ENCODE assay signal across 2 cellular contexts in the genomic region with DNA sequence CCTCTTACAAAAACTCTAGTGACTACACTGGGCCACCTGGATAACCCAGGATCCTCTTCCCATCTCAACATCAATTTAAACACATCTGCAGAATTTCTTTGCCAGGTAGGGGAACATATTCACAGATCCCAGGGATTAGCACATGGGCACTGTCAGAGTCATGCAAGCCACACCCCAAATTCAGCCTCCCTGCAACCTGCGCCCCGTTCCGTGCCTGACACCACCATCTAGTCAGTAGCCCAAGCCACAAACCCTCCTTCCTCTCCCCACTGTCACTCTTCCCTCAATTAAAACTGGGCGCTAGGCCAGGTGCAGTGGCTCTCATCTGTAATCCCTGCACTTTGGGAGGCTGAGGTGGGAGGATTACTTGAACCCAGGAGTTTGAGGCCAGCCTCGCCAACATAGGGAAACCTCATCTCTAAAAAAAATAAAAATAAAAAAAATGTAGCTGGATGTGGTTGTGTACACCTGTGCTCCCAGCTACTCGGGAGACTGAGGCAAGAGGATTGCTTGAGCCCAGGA.
TF ChIP-seq lines count a peak whose summit lies in the region.

No MANE protein-coding gene starts in this region.

TF ChIP-seq in WTC11, 78 proteins besides CTCF, POLR2A, EP300 and RAD21:
- TF ChIP-seq NR3C1 (CRISPR knock-in tag; conservative IDR thresholded peaks at IDR 0.05; ENCODE audit: low read depth), result no peak
- TF ChIP-seq, protein P1, sequence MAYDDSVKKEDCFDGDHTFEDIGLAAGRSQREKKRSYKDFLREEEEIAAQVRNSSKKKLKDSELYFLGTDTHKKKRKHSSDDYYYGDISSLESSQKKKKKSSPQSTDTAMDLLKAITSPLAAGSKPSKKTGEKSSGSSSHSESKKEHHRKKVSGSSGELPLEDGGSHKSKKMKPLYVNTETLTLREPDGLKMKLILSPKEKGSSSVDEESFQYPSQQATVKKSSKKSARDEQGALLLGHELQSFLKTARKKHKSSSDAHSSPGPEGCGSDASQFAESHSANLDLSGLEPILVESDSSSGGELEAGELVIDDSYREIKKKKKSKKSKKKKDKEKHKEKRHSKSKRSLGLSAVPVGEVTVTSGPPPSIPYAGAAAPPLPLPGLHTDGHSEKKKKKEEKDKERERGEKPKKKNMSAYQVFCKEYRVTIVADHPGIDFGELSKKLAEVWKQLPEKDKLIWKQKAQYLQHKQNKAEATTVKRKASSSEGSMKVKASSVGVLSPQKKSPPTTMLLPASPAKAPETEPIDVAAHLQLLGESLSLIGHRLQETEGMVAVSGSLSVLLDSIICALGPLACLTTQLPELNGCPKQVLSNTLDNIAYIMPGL (CRISPR knock-in tag; IDR thresholded peaks at IDR 0.05), result no peak
- no peak for TF ChIP-seq IRF2 (CRISPR knock-in tag; IDR thresholded peaks at IDR 0.05; ENCODE audit: borderline replicate concordance, low read depth)
- TF ChIP-seq FOXJ3 (CRISPR knock-in tag; IDR thresholded peaks at IDR 0.05; ENCODE audit: borderline replicate concordance), result no peak
- TF ChIP-seq NFATC4 (CRISPR knock-in tag; IDR thresholded peaks at IDR 0.05), result no peak
- no peak for TF ChIP-seq NR1H2 (CRISPR knock-in tag; IDR thresholded peaks at IDR 0.05)
- TF ChIP-seq TCF7 (CRISPR knock-in tag; IDR thresholded peaks at IDR 0.05; ENCODE audit: low read depth), result no peak
- TF ChIP-seq ETV6 (CRISPR knock-in tag; IDR thresholded peaks at IDR 0.05), result no peak
- TF ChIP-seq, protein P2, sequence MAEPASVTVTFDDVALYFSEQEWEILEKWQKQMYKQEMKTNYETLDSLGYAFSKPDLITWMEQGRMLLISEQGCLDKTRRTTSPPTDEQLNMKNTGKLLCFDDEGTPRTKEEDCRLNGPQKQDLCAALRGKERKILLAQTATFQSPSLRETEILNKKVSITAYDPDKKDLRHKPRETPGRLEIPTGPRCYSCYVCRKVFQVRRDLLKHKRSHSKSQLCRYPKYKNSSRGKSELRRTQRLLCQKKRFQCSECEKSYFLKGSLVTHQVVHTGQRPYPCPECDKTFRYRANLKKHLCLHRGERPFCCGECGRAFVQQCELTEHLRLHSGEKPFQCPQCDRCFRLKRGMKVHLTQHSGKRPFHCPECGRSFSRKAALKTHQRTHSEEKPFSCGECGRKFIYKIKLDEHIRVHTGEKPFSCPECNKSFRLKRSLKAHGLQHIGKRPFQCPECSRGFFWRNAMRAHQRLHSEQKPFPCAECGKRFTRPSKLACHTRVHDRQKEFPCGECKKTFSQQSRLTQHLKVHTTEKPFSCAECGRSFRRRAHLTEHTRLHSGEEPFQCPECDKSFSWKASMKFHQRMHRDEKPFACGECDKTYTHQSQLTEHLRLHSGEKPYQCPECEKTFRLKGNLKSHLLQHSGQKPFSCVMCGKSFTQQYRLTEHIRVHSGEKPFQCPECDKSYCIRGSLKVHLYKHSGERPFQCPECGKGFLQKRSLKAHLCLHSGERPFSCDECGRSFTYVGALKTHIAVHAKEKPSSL (CRISPR knock-in tag; conservative IDR thresholded peaks at IDR 0.05), result no peak
- TF ChIP-seq TEAD4 (CRISPR knock-in tag; IDR thresholded peaks at IDR 0.05), result no peak

TF ChIP-seq in H1, 55 proteins besides CTCF, POLR2A, EP300 and RAD21:
- TF ChIP-seq PHF8 (conservative IDR thresholded peaks at IDR 0.05; ENCODE audit: low read depth, low read length) (no peak), TAF1 (IDR thresholded peaks at IDR 0.05; ENCODE audit: low read depth, low read length) (no peak), GABPA (IDR thresholded peaks at IDR 0.05; ENCODE audit: borderline replicate concordance, insufficient read depth, low read length) (no peak), EGR1 (IDR thresholded peaks at IDR 0.05; ENCODE audit: borderline replicate concordance, low read depth, low read length) (no peak), TBP (IDR thresholded peaks at IDR 0.05; ENCODE audit: low read depth, low read length) (no peak), NANOG (IDR thresholded peaks at IDR 0.05; ENCODE audit: insufficient read depth, low read depth, low read length, poor library complexity, severe bottlenecking) (no peak)
- TF ChIP-seq, protein P3, sequence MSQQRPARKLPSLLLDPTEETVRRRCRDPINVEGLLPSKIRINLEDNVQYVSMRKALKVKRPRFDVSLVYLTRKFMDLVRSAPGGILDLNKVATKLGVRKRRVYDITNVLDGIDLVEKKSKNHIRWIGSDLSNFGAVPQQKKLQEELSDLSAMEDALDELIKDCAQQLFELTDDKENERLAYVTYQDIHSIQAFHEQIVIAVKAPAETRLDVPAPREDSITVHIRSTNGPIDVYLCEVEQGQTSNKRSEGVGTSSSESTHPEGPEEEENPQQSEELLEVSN (IDR thresholded peaks at IDR 0.05), result no peak
- TF ChIP-seq, protein P4, sequence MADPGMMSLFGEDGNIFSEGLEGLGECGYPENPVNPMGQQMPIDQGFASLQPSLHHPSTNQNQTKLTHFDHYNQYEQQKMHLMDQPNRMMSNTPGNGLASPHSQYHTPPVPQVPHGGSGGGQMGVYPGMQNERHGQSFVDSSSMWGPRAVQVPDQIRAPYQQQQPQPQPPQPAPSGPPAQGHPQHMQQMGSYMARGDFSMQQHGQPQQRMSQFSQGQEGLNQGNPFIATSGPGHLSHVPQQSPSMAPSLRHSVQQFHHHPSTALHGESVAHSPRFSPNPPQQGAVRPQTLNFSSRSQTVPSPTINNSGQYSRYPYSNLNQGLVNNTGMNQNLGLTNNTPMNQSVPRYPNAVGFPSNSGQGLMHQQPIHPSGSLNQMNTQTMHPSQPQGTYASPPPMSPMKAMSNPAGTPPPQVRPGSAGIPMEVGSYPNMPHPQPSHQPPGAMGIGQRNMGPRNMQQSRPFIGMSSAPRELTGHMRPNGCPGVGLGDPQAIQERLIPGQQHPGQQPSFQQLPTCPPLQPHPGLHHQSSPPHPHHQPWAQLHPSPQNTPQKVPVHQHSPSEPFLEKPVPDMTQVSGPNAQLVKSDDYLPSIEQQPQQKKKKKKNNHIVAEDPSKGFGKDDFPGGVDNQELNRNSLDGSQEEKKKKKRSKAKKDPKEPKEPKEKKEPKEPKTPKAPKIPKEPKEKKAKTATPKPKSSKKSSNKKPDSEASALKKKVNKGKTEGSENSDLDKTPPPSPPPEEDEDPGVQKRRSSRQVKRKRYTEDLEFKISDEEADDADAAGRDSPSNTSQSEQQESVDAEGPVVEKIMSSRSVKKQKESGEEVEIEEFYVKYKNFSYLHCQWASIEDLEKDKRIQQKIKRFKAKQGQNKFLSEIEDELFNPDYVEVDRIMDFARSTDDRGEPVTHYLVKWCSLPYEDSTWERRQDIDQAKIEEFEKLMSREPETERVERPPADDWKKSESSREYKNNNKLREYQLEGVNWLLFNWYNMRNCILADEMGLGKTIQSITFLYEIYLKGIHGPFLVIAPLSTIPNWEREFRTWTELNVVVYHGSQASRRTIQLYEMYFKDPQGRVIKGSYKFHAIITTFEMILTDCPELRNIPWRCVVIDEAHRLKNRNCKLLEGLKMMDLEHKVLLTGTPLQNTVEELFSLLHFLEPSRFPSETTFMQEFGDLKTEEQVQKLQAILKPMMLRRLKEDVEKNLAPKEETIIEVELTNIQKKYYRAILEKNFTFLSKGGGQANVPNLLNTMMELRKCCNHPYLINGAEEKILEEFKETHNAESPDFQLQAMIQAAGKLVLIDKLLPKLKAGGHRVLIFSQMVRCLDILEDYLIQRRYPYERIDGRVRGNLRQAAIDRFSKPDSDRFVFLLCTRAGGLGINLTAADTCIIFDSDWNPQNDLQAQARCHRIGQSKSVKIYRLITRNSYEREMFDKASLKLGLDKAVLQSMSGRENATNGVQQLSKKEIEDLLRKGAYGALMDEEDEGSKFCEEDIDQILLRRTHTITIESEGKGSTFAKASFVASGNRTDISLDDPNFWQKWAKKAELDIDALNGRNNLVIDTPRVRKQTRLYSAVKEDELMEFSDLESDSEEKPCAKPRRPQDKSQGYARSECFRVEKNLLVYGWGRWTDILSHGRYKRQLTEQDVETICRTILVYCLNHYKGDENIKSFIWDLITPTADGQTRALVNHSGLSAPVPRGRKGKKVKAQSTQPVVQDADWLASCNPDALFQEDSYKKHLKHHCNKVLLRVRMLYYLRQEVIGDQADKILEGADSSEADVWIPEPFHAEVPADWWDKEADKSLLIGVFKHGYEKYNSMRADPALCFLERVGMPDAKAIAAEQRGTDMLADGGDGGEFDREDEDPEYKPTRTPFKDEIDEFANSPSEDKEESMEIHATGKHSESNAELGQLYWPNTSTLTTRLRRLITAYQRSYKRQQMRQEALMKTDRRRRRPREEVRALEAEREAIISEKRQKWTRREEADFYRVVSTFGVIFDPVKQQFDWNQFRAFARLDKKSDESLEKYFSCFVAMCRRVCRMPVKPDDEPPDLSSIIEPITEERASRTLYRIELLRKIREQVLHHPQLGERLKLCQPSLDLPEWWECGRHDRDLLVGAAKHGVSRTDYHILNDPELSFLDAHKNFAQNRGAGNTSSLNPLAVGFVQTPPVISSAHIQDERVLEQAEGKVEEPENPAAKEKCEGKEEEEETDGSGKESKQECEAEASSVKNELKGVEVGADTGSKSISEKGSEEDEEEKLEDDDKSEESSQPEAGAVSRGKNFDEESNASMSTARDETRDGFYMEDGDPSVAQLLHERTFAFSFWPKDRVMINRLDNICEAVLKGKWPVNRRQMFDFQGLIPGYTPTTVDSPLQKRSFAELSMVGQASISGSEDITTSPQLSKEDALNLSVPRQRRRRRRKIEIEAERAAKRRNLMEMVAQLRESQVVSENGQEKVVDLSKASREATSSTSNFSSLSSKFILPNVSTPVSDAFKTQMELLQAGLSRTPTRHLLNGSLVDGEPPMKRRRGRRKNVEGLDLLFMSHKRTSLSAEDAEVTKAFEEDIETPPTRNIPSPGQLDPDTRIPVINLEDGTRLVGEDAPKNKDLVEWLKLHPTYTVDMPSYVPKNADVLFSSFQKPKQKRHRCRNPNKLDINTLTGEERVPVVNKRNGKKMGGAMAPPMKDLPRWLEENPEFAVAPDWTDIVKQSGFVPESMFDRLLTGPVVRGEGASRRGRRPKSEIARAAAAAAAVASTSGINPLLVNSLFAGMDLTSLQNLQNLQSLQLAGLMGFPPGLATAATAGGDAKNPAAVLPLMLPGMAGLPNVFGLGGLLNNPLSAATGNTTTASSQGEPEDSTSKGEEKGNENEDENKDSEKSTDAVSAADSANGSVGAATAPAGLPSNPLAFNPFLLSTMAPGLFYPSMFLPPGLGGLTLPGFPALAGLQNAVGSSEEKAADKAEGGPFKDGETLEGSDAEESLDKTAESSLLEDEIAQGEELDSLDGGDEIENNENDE (IDR thresholded peaks at IDR 0.05; ENCODE audit: insufficient replicate concordance, low read length), result no peak
TF ChIP-seq in H1: peak in this region for 0.
